17 cellular contexts compared by ENCODE assay signal in genomic region chr22:32311551-32312071, GRCh38. TPM values are rescaled to one million over a fixed set of nuclear protein-coding genes. Genes with fewer than 3 reads are reported as not detected.
A peak's percentile ranks its signal among the peaks of the same experiment; 100 is the strongest.
DNase-seq lines count a peak whose midpoint lies in the region; ATAC-seq and TF ChIP-seq lines count a peak whose summit lies in the region.
"Had no signal": no experiment of that assay in that cellular context is flagged by ENCODE, and none has a peak within 500 bp of the region (broad histone marks: within the 10 kb centered on the region; RNA-seq: fewer than 3 reads in every experiment).

No MANE protein-coding gene starts in this region.

- TF ChIP-seq CTCF in right atrium auricular region (IDR thresholded peaks at IDR 0.05): no peak
- no peak for TF ChIP-seq CTCF in heart left ventricle (IDR thresholded peaks at IDR 0.05)
- TF ChIP-seq CTCF in MM.1S (IDR thresholded peaks at IDR 0.05; ENCODE audit: low read length): no peak

- no peak overlapping the region for H2BK120ac ChIP-seq in neuronal stem cell (ENCODE audit: low read depth, low read length)

- H3K18ac ChIP-seq in neuronal stem cell (ENCODE audit: low read length): peak overlapping the region; percentile 89

- H3K4me1 ChIP-seq in right atrium auricular region: no peaks in the 10 kb centered on the region
- H3K4me1 ChIP-seq in heart left ventricle: no peaks in the 10 kb centered on the region
- peaks cover 0 to 2% of the 10 kb centered on the region in 2 donors for H3K4me1 ChIP-seq in neuronal stem cell (ENCODE audit: control insufficient read depth in 2 of 2, insufficient read depth in 1 of 2, low read depth in 1 of 2, low read length in 2 of 2)
- no peaks in the 10 kb centered on the region for H3K4me1 ChIP-seq in MM.1S (ENCODE audit: low read length)
- H3K4me1 ChIP-seq: BE2C had no signal

- H3K9me3 Mint-ChIP-seq in activated T-helper 1 cell treated with anti-CD3 and anti-CD28 coated beads, Interleukin-12 subunit alpha, Interleukin-12 subunit beta, Interleukin-2, Interleukin-4 antibody, amounts not matched to agents 30 ng/mL and 10 ng/mL and 1 ng/mL, durations not matched to agents 14 hours and 24 hours and 36 hours: no peaks in the 10 kb centered on the region
- H3K9me3 Mint-ChIP-seq: CD8-positive, alpha-beta T cell had no signal

- H3K27ac ChIP-seq in right atrium auricular region: no peak overlapping the region
- H3K27ac ChIP-seq in heart left ventricle: no peak overlapping the region
- no peak overlapping the region for H3K27ac ChIP-seq in neuronal stem cell (replicated peaks; ENCODE audit: low read length)
- H3K27ac ChIP-seq in MM.1S (ENCODE audit: low read length): no peak overlapping the region

- H3K79me2 ChIP-seq in MM.1S (ENCODE audit: low read length): no peaks in the 10 kb centered on the region

- ATAC-seq in heart left ventricle (no peak), GM21447 (IDR thresholded peaks at IDR 0.05; ENCODE audit: unreplicated experiment) (no peak)
- ATAC-seq: CD8-positive, alpha-beta T cell; HCT116 had no signal

- H3K9ac ChIP-seq in neuronal stem cell (ENCODE audit: low read depth, low read length, poor library complexity) (no peak overlapping the region), MM.1S (ENCODE audit: low read length) (no peak overlapping the region)

- H3K27me3 Mint-ChIP-seq in activated T-helper 1 cell treated with anti-CD3 and anti-CD28 coated beads, Interleukin-12 subunit alpha, Interleukin-12 subunit beta, Interleukin-2, Interleukin-4 antibody, amounts not matched to agents 30 ng/mL and 10 ng/mL and 1 ng/mL, durations not matched to agents 14 hours and 24 hours and 36 hours (ENCODE audit: insufficient read depth): peaks cover 16% of the 10 kb centered on the region

- 69 to 80% (median 77%) methylated on average over 5 to 11 of the region's 11 CpGs for WGBS in heart left ventricle, 4 donors
- no CpG with 5 or more reads among the region's 11 CpGs for WGBS in neuronal stem cell (ENCODE audit: extremely low coverage in 2 of 2, insufficient read length in 2 of 2, insufficient replicate concordance in 1 of 2), 2 donors

- H3K36me3 ChIP-seq in right atrium auricular region (no peaks in the 10 kb centered on the region), heart left ventricle (no peaks in the 10 kb centered on the region), neuronal stem cell (replicated peaks in 1 of 2; ENCODE audit: control insufficient read depth in 2 of 2, insufficient read depth in 2 of 2, low read length in 2 of 2) (no peaks in the 10 kb centered on the region), MM.1S (replicated peaks; ENCODE audit: insufficient read depth, low read length) (no peaks in the 10 kb centered on the region)
- H3K36me3 ChIP-seq: BE2C had no signal

- H2AFZ ChIP-seq in neuronal stem cell (ENCODE audit: low read length) (no peak overlapping the region), MM.1S (ENCODE audit: low read length) (no peak overlapping the region)

- H4K8ac ChIP-seq in neuronal stem cell (ENCODE audit: low read depth, low read length): no peak overlapping the region

- DNase-seq in right atrium auricular region (ENCODE audit: low spot score): peak; percentile 32
- no peak for DNase-seq in heart left ventricle
- DNase-seq in NCI-H524 treated with DMSO at 0.1 percent for 48 hours (lab: John Stamatoyannopoulos, UW): peak; percentile 28
- DNase-seq in neuronal stem cell (ENCODE audit: low spot score): no peak
- DNase-seq in GDM1 (lab: John Stamatoyannopoulos, UW): no peak
- DNase-seq in MM.1S: no peak
- no peak for DNase-seq in activated T-helper 1 cell treated with anti-CD3 and anti-CD28 coated beads, Interleukin-12 subunit alpha, Interleukin-12 subunit beta, Interleukin-2, Interleukin-4 antibody, amounts not matched to agents 30 ng/mL and 10 ng/mL and 1 ng/mL, durations not matched to agents 14 hours and 24 hours and 36 hours (ENCODE audit: low spot score)
- DNase-seq: ACHN, BE2C, MV-4-11, NCI-H1436 treated with DMSO at 0.1 percent for 48 hours, NCI-H446 treated with DMSO at 0.1 percent for 48 hours, SHP77 treated with DMSO at 0.1 percent for 48 hours had no signal

- H3K4ac ChIP-seq in neuronal stem cell (ENCODE audit: low read length): no peak overlapping the region

- no peaks in the 10 kb centered on the region for H3K9me3 ChIP-seq in right atrium auricular region
- H3K9me3 ChIP-seq in heart left ventricle: no peaks in the 10 kb centered on the region
- H3K9me3 ChIP-seq in neuronal stem cell (replicated peaks in 1 of 2; ENCODE audit: control insufficient read depth in 2 of 2, insufficient read depth in 1 of 2, low read depth in 1 of 2, low read length in 2 of 2): no peaks in the 10 kb centered on the region
- H3K9me3 ChIP-seq in MM.1S (replicated peaks; ENCODE audit: insufficient read depth, low read length): no peaks in the 10 kb centered on the region
- H3K9me3 ChIP-seq: BE2C had no signal

- no peak overlapping the region for H3K27ac Mint-ChIP-seq in activated T-helper 1 cell treated with anti-CD3 and anti-CD28 coated beads, Interleukin-12 subunit alpha, Interleukin-12 subunit beta, Interleukin-2, Interleukin-4 antibody, amounts not matched to agents 30 ng/mL and 10 ng/mL and 1 ng/mL, durations not matched to agents 14 hours and 24 hours and 36 hours
- H3K27ac Mint-ChIP-seq: CD8-positive, alpha-beta T cell had no signal

- H4K91ac ChIP-seq in neuronal stem cell (ENCODE audit: low read depth, low read length, poor library complexity): peak overlapping the region; percentile 96

- TF ChIP-seq POLR2A in heart left ventricle (IDR thresholded peaks at IDR 0.05): no peak

- H4K20me1 ChIP-seq in MM.1S (ENCODE audit: insufficient read depth, low read length): no peaks in the 10 kb centered on the region

- peak overlapping the region; percentile 71 for H2AK5ac ChIP-seq in neuronal stem cell (ENCODE audit: low read depth, low read length)

- no peak overlapping the region for H3K4me3 Mint-ChIP-seq in activated T-helper 1 cell treated with anti-CD3 and anti-CD28 coated beads, Interleukin-12 subunit alpha, Interleukin-12 subunit beta, Interleukin-2, Interleukin-4 antibody, amounts not matched to agents 30 ng/mL and 10 ng/mL and 1 ng/mL, durations not matched to agents 14 hours and 24 hours and 36 hours
- H3K4me3 Mint-ChIP-seq: CD8-positive, alpha-beta T cell had no signal

- H3K36me3 Mint-ChIP-seq in activated T-helper 1 cell treated with anti-CD3 and anti-CD28 coated beads, Interleukin-12 subunit alpha, Interleukin-12 subunit beta, Interleukin-2, Interleukin-4 antibody, amounts not matched to agents 30 ng/mL and 10 ng/mL and 1 ng/mL, durations not matched to agents 14 hours and 24 hours and 36 hours (ENCODE audit: low read depth): no peaks in the 10 kb centered on the region
- H3K36me3 Mint-ChIP-seq: CD8-positive, alpha-beta T cell had no signal

- H3K27me3 ChIP-seq in right atrium auricular region (no peaks in the 10 kb centered on the region), heart left ventricle (peaks cover 0 to 21% (median 0%) of the 10 kb centered on the region in 9 donors), neuronal stem cell (ENCODE audit: control insufficient read depth in 3 of 3, insufficient read depth in 3 of 3, low read depth in 1 of 3, low read length in 3 of 3) (no peaks in the 10 kb centered on the region), MM.1S (replicated peaks; ENCODE audit: insufficient read depth, low read length) (no peaks in the 10 kb centered on the region)
- H3K27me3 ChIP-seq: BE2C had no signal

- H2BK5ac ChIP-seq in neuronal stem cell (ENCODE audit: low read length): peak overlapping the region; percentile 9

- H3K14ac ChIP-seq in neuronal stem cell (ENCODE audit: low read length): peak overlapping the region; percentile 99

- no peak overlapping the region for H3K23ac ChIP-seq in neuronal stem cell (ENCODE audit: low read depth, low read length, poor library complexity)

- no peaks in the 10 kb centered on the region for H3K4me1 Mint-ChIP-seq in activated T-helper 1 cell treated with anti-CD3 and anti-CD28 coated beads, Interleukin-12 subunit alpha, Interleukin-12 subunit beta, Interleukin-2, Interleukin-4 antibody, amounts not matched to agents 30 ng/mL and 10 ng/mL and 1 ng/mL, durations not matched to agents 14 hours and 24 hours and 36 hours (ENCODE audit: low read depth)

- H3K4me3 ChIP-seq in right atrium auricular region: no peak overlapping the region
- no peak overlapping the region for H3K4me3 ChIP-seq in heart left ventricle
- no peak overlapping the region for H3K4me3 ChIP-seq in neuronal stem cell (ENCODE audit: low read length in 2 of 2)
- no peak overlapping the region for H3K4me3 ChIP-seq in MM.1S (ENCODE audit: low read length)

- no peaks in the 10 kb centered on the region for H3F3A ChIP-seq in MM.1S (ENCODE audit: insufficient read depth, low read length)

- intact Hi-C loops in heart left ventricle (cut with DNase I): no loop called here
- intact Hi-C loops in activated T-helper 1 cell treated with anti-CD3 and anti-CD28 coated beads, Interleukin-12 subunit alpha, Interleukin-12 subunit beta, Interleukin-2, Interleukin-4 antibody, amounts not matched to agents 30 ng/mL and 10 ng/mL and 1 ng/mL, durations not matched to agents 14 hours and 24 hours and 36 hours (cut with micrococcal nuclease): no loop called here

- no peak overlapping the region for H3K4me2 ChIP-seq in neuronal stem cell (ENCODE audit: insufficient read depth, low read length, poor library complexity, severe bottlenecking)
- H3K4me2 ChIP-seq in MM.1S (ENCODE audit: low read depth, low read length): no peak overlapping the region

- no peaks in the 10 kb centered on the region for H3K79me1 ChIP-seq in neuronal stem cell (ENCODE audit: low read depth, low read length)

- H2BK12ac ChIP-seq in neuronal stem cell (ENCODE audit: low read length): peak overlapping the region; percentile 81

- no peak overlapping the region for H2BK15ac ChIP-seq in neuronal stem cell (ENCODE audit: low read length)

- no peaks in the 10 kb centered on the region for H3K9me2 ChIP-seq in MM.1S (replicated peaks; ENCODE audit: insufficient read depth, low read length)

RNA-seq across cellular contexts. Expression of gene RFPL3, which starts 46.1 kb away (rescaled TPM):
- total RNA-seq in right atrium auricular region: not detected
- total RNA-seq in heart left ventricle: not detected
- not detected for polyA plus RNA-seq in heart left ventricle
- polyA plus RNA-seq in neuronal stem cell (2013, experiment 1 of 2): not detected
- not detected for polyA plus RNA-seq in neuronal stem cell (2013, experiment 2 of 2)
- not detected in 2 replicates for total RNA-seq in activated T-helper 1 cell treated with anti-CD3 and anti-CD28 coated beads, Interleukin-12 subunit alpha, Interleukin-12 subunit beta, Interleukin-2, Interleukin-4 antibody, amounts not matched to agents 30 ng/mL and 10 ng/mL and 1 ng/mL, durations not matched to agents 14 hours and 24 hours and 36 hours
- total RNA-seq: CD8-positive, alpha-beta T cell; HT1080 had no signal

RNA-seq across cellular contexts. Expression of gene SLC5A4, which starts 56.5 kb away (rescaled TPM):
- total RNA-seq in right atrium auricular region (under 1 TPM in 1 of 2 donors, not detected in 1; 0.35 TPM), heart left ventricle (1 to 10 TPM in 1 of 9 donors, under 1 TPM in 6, not detected in 2; 0.13 to 1.3 (median 0.28) TPM)
- polyA plus RNA-seq in heart left ventricle: under 1 TPM; 0.12 to 0.34 TPM
- 0.04 TPM for polyA plus RNA-seq in neuronal stem cell (2013, experiment 1 of 2)
- polyA plus RNA-seq in neuronal stem cell (2013, experiment 2 of 2): 0.06 TPM
- total RNA-seq in activated T-helper 1 cell treated with anti-CD3 and anti-CD28 coated beads, Interleukin-12 subunit alpha, Interleukin-12 subunit beta, Interleukin-2, Interleukin-4 antibody, amounts not matched to agents 30 ng/mL and 10 ng/mL and 1 ng/mL, durations not matched to agents 14 hours and 24 hours and 36 hours: not detected in 2 replicates
- total RNA-seq: CD8-positive, alpha-beta T cell had no signal

Comparison
In these comparisons a context has a peak if more than half of its experiments do, and no peak if none do; other contexts are left out.
1. DNase-seq: peak in right atrium auricular region (single experiment) and NCI-H524 treated with DMSO at 0.1 percent for 48 hours (single experiment); none in heart left ventricle (0 of 5), neuronal stem cell (single experiment), GDM1 (single experiment), MM.1S (single experiment) and activated T-helper 1 cell treated with anti-CD3 and anti-CD28 coated beads, Interleukin-12 subunit alpha, Interleukin-12 subunit beta, Interleukin-2, Interleukin-4 antibody, amounts not matched to agents 30 ng/mL and 10 ng/mL and 1 ng/mL, durations not matched to agents 14 hours and 24 hours and 36 hours (single experiment).